14 cellular contexts compared by ENCODE assay signal in the genomic region with DNA sequence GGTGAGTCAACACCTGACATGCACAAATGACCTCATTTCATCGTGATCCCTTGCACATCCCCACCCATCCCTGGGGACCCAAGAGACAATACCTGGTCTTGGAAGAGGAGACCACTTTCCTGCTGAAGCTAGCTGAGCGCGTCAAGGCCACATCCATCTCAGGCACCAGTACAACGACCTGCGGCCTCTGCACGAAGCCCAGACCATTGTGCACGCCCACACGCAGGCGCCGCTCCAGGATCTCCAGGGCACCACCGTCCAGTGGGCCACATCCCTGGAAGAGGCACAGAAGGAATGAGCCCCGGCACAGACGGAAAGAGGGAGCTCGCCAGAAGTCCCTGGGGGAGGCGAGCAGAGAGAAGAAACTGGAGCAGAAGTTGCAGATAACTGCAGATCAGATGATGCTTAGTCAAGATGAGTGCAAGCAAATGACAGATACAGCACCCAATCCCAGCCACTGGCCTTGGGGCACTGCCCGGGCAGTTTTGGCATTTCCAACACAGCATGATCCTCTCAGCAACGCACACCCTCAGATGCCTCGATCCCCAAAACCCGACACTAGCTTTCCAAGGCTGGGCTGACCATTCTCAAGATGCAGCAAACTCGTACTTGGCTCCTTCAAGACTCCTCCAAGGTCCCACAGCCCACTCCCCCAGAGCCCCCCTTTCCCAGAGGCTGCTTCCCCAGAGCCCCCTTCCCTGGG. TPM values are rescaled to one million over a fixed set of nuclear protein-coding genes. Genes with fewer than 3 reads are reported as not detected.
DNase-seq lines count a peak whose midpoint lies in the region; ATAC-seq, FAIRE-seq and TF ChIP-seq lines count a peak whose summit lies in the region.
"Had no signal": no experiment of that assay in that cellular context is flagged by ENCODE, and none has a peak within 500 bp of the region (broad histone marks: within the 10 kb centered on the region; RNA-seq: fewer than 3 reads in every experiment).

No MANE protein-coding gene starts in this region.

- H3K27ac Mint-ChIP-seq in H9 (no peak overlapping the region), type B pancreatic cell (no peak overlapping the region), progenitor cell of endocrine pancreas (no peak overlapping the region)
- no peak overlapping the region for H3K27ac Mint-ChIP-seq in activated CD8-positive, alpha-beta memory T cell treated with anti-CD3 and anti-CD28 coated beads, Interleukin-2, amount 10 ng/mL, durations not matched to agents 7 days and 5 days
- H3K27ac Mint-ChIP-seq: IgD-negative memory B cell had no signal

- no peak for ATAC-seq in activated CD8-positive, alpha-beta memory T cell treated with anti-CD3 and anti-CD28 coated beads, Interleukin-2, amount 10 ng/mL, durations not matched to agents 7 days and 5 days
- ATAC-seq in HepG2, result no peak
- no peak for ATAC-seq in GM19328 (IDR thresholded peaks at IDR 0.05; ENCODE audit: unreplicated experiment)

- DNase-seq in H9, result peak; percentile 15
- peak; percentile 34 for DNase-seq in activated CD8-positive, alpha-beta memory T cell treated with anti-CD3 and anti-CD28 coated beads, Interleukin-2, amount 10 ng/mL, durations not matched to agents 7 days and 5 days
- DNase-seq in HepG2 (ENCODE audit: low spot score), result no peak
- DNase-seq in type B pancreatic cell (ENCODE audit: extremely low spot score, unreplicated experiment), result peak; percentile 48
- no peak for DNase-seq in activated CD4-positive, alpha-beta T cell treated with anti-CD3 and anti-CD28 coated beads, Interleukin-2, amount 50 U/mL, for 4 hours
- DNase-seq in progenitor cell of endocrine pancreas (ENCODE audit: low spot score, unreplicated experiment), result no peak
- DNase-seq: DMS 273 treated with DMSO at 0.1 percent for 48 hours, HCEC 1CT, NCI-H1436, NCI-H2081, NCI-H226, NCI-H69 had no signal

- CTCF ChIA-PET in activated CD8-positive, alpha-beta memory T cell treated with anti-CD3 and anti-CD28 coated beads, Interleukin-2, amount 10 ng/mL, durations not matched to agents 7 days and 5 days (lab: Charles Lee), result no interaction called here
- CTCF ChIA-PET in HepG2 (lab: Yijun Ruan, JAX; ENCODE audit: low intra/inter-chr PET ratio, low total read pairs), result no interaction called here

- no peak overlapping the region for H2AK5ac ChIP-seq in H9 (ENCODE audit: insufficient read length, low read length)

- H3K9me3 ChIP-seq in H9 (ENCODE audit: control insufficient read depth, low read depth, low read length), result no peaks in the 10 kb centered on the region
- no peaks in the 10 kb centered on the region for H3K9me3 ChIP-seq in HepG2 (ENCODE audit: low read length)

- TF ChIP-seq POLR2A in HepG2 (IDR thresholded peaks at IDR 0.05; ENCODE audit: insufficient read depth in 1 of 2, low read depth in 2 of 2, low read length in 2 of 2), result no peak

- H3K9me3 Mint-ChIP-seq in H9, result no peaks in the 10 kb centered on the region
- no peaks in the 10 kb centered on the region for H3K9me3 Mint-ChIP-seq in activated CD8-positive, alpha-beta memory T cell treated with anti-CD3 and anti-CD28 coated beads, Interleukin-2, amount 10 ng/mL, durations not matched to agents 7 days and 5 days (ENCODE audit: low read depth)
- no peaks in the 10 kb centered on the region for H3K9me3 Mint-ChIP-seq in type B pancreatic cell
- no peaks in the 10 kb centered on the region for H3K9me3 Mint-ChIP-seq in progenitor cell of endocrine pancreas (ENCODE audit: low read depth)
- H3K9me3 Mint-ChIP-seq: IgD-negative memory B cell had no signal

- no CpG with 5 or more reads among the region's 20 CpGs for WGBS in H9 (ENCODE audit: extremely low coverage, insufficient read length, low lambda C conversion rate)
- 98% methylated on average over 17 of the region's 20 CpGs for WGBS in HepG2 (ENCODE audit: low lambda C conversion rate)

- H3K4me2 ChIP-seq in H9 (ENCODE audit: insufficient read depth, insufficient read length, low read length) (no peak overlapping the region), HepG2 (ENCODE audit: low read depth, low read length) (no peak overlapping the region)

- no peak overlapping the region for H3T11ph ChIP-seq in H9 (ENCODE audit: low read length)

- no peak overlapping the region for H2BK15ac ChIP-seq in H9 (ENCODE audit: low read depth, low read length)

- no peaks in the 10 kb centered on the region for H3K79me1 ChIP-seq in H9 (ENCODE audit: insufficient read depth, low read depth, low read length, poor library complexity, severe bottlenecking)

- H3K14ac ChIP-seq in H9 (ENCODE audit: insufficient read depth, low read length), result no peak overlapping the region

- H3K56ac ChIP-seq in H9 (ENCODE audit: insufficient read length, low read depth, low read length), result no peak overlapping the region

- H2BK5ac ChIP-seq in H9 (ENCODE audit: insufficient read length, low read length), result no peak overlapping the region

- no peak for FAIRE-seq in HepG2 (lab: Jason Lieb, UNC)

- TF ChIP-seq EP300 in HepG2 (IDR thresholded peaks at IDR 0.05; ENCODE audit: low read depth in 2 of 2, low read length in 2 of 2) (no peak), HepG2 (CRISPR knock-in tag; IDR thresholded peaks at IDR 0.05; ENCODE audit: borderline replicate concordance) (no peak)

- intact Hi-C loops in HepG2 (cut with micrococcal nuclease; ENCODE audit: unreplicated experiment), result no loop called here

- no peak overlapping the region for H3K23ac ChIP-seq in H9 (ENCODE audit: insufficient read length, low read depth, low read length)

- H3K79me2 ChIP-seq in H9 (ENCODE audit: insufficient read depth, low read length) (no peaks in the 10 kb centered on the region), HepG2 (ENCODE audit: insufficient read depth, low read length) (peaks cover 4% of the 10 kb centered on the region)

- no peak overlapping the region for H2BK12ac ChIP-seq in H9 (ENCODE audit: insufficient read length, low read depth, low read length)

- H3K36me3 Mint-ChIP-seq in H9 (ENCODE audit: insufficient read depth in 1 of 3, low read depth in 3 of 3) (peaks cover 13 to 26% (median 21%) of the 10 kb centered on the region in 3 experiments; a peak in 6 of 7 replicates), type B pancreatic cell (peaks cover 17% of the 10 kb centered on the region), progenitor cell of endocrine pancreas (ENCODE audit: insufficient read depth) (peaks cover 17% of the 10 kb centered on the region)
- peaks cover 5% of the 10 kb centered on the region for H3K36me3 Mint-ChIP-seq in activated CD8-positive, alpha-beta memory T cell treated with anti-CD3 and anti-CD28 coated beads, Interleukin-2, amount 10 ng/mL, durations not matched to agents 7 days and 5 days

- POLR2A ChIA-PET in HepG2 (lab: Yijun Ruan, JAX), result interaction anchor here (0.6 to 2.6 kb wide), 2 partner anchors 15 to 56 kb away, joined by 4 to 15 read pairs; no protein-coding TSS in a partner anchor

- H2AFZ ChIP-seq in H9 (ENCODE audit: low read length) (no peak overlapping the region), HepG2 (ENCODE audit: low read length) (no peak overlapping the region)

- BruUV-seq in HepG2 (replicated peaks; lab: Mats Ljungman, UMichigan), result no TSS peak

- H4K8ac ChIP-seq in H9 (replicated peaks; ENCODE audit: insufficient read length, low read depth, low read length), result no peak overlapping the region

- no peak overlapping the region for H2BK20ac ChIP-seq in H9 (ENCODE audit: low read depth, low read length, poor library complexity, severe bottlenecking)

- H4K91ac ChIP-seq in H9 (ENCODE audit: insufficient read length, low read depth, low read length), result no peak overlapping the region

- H4K20me1 ChIP-seq in H9 (ENCODE audit: control insufficient read depth, insufficient read depth, insufficient read length) (no peaks in the 10 kb centered on the region), HepG2 (ENCODE audit: insufficient read depth, low read length) (no peaks in the 10 kb centered on the region)

- H3K4me1 ChIP-seq in H9 (ENCODE audit: insufficient read depth, low read length), result no peaks in the 10 kb centered on the region
- peaks cover 31% of the 10 kb centered on the region for H3K4me1 ChIP-seq in HepG2 (ENCODE audit: insufficient read depth, low read length)

- H3K4me1 Mint-ChIP-seq in H9 (no peaks in the 10 kb centered on the region), type B pancreatic cell (ENCODE audit: unreplicated experiment) (no peaks in the 10 kb centered on the region), progenitor cell of endocrine pancreas (ENCODE audit: low read depth) (no peaks in the 10 kb centered on the region)
- no peaks in the 10 kb centered on the region for H3K4me1 Mint-ChIP-seq in activated CD8-positive, alpha-beta memory T cell treated with anti-CD3 and anti-CD28 coated beads, Interleukin-2, amount 10 ng/mL, durations not matched to agents 7 days and 5 days

- H3K36me3 ChIP-seq in HepG2 (replicated peaks in 1 of 2; ENCODE audit: control insufficient read depth in 1 of 2, insufficient read depth in 2 of 2, low read length in 2 of 2), result peaks cover 1 to 37% of the 10 kb centered on the region in 2 experiments; a peak in 4 of 5 replicates

- H3K27ac ChIP-seq in H9 (ENCODE audit: insufficient read length, low read depth, low read length) (no peak overlapping the region), HepG2 (ENCODE audit: extremely low read length, insufficient read depth, low read length) (peak overlapping the region; percentile 82)

- H2BK120ac ChIP-seq in H9 (ENCODE audit: low read depth, low read length, poor library complexity, severe bottlenecking), result no peak overlapping the region

- H3K18ac ChIP-seq in H9 (ENCODE audit: insufficient read length, low read depth, low read length), result no peak overlapping the region

- TF ChIP-seq CTCF in H9 (conservative IDR thresholded peaks at IDR 0.05), result no peak
- no peak for TF ChIP-seq CTCF in HepG2 (CRISPR knock-in tag; IDR thresholded peaks at IDR 0.05)
- no peak for TF ChIP-seq CTCF in type B pancreatic cell (conservative IDR thresholded peaks at IDR 0.05)
- TF ChIP-seq CTCF in progenitor cell of endocrine pancreas (IDR thresholded peaks at IDR 0.05; ENCODE audit: unreplicated experiment), result no peak

- no peak overlapping the region for H4K5ac ChIP-seq in H9 (ENCODE audit: insufficient read length, low read depth, low read length)

- in situ Hi-C loops in HepG2 (cut with HindIII; ENCODE audit: extremely low pct_ligation_motif_present, low pct_unique_long_range_greater_than_20kb), result no loop called here

- no peak for TF ChIP-seq RAD21 in HepG2 (CRISPR knock-in tag; IDR thresholded peaks at IDR 0.05)

- H3K27me3 ChIP-seq in H9 (ENCODE audit: insufficient read depth, low read length), result no peaks in the 10 kb centered on the region
- no peaks in the 10 kb centered on the region for H3K27me3 ChIP-seq in HepG2 (ENCODE audit: control insufficient read depth in 1 of 2, insufficient read depth in 2 of 2, low read length in 2 of 2)

- H3K9ac ChIP-seq in H9 (ENCODE audit: extremely low read depth, insufficient read length, low read length) (no peak overlapping the region), HepG2 (ENCODE audit: insufficient read depth, low read depth, low read length) (no peak overlapping the region)

- H3K4me3 Mint-ChIP-seq in H9 (no peak overlapping the region), type B pancreatic cell (no peak overlapping the region), progenitor cell of endocrine pancreas (ENCODE audit: low read depth) (no peak overlapping the region)
- H3K4me3 Mint-ChIP-seq in activated CD8-positive, alpha-beta memory T cell treated with anti-CD3 and anti-CD28 coated beads, Interleukin-2, amount 10 ng/mL, durations not matched to agents 7 days and 5 days, result no peak overlapping the region
- H3K4me3 Mint-ChIP-seq: IgD-negative memory B cell had no signal

- H3K23me2 ChIP-seq in H9 (ENCODE audit: insufficient read length, low read depth, low read length, poor library complexity, severe bottlenecking), result peaks cover 4% of the 10 kb centered on the region

- H3K4ac ChIP-seq in H9 (ENCODE audit: low read depth, low read length), result no peak overlapping the region

- H3K27me3 Mint-ChIP-seq in H9 (ENCODE audit: low read depth) (no peaks in the 10 kb centered on the region), type B pancreatic cell (no peaks in the 10 kb centered on the region), progenitor cell of endocrine pancreas (no peaks in the 10 kb centered on the region)
- no peaks in the 10 kb centered on the region for H3K27me3 Mint-ChIP-seq in activated CD8-positive, alpha-beta memory T cell treated with anti-CD3 and anti-CD28 coated beads, Interleukin-2, amount 10 ng/mL, durations not matched to agents 7 days and 5 days

- H3K4me3 ChIP-seq in HepG2 (replicated peaks in 1 of 3; ENCODE audit: insufficient read depth in 1 of 3, low read depth in 2 of 3, low read length in 3 of 3), result no peak overlapping the region

RNA-seq across cellular contexts. Expression of a gene that starts 44.1 kb away (rescaled TPM):
- 14.3 and 17.6 TPM in 2 replicates for total RNA-seq in H9 (2021)
- total RNA-seq in activated CD8-positive, alpha-beta memory T cell treated with anti-CD3 and anti-CD28 coated beads, Interleukin-2, amount 10 ng/mL, durations not matched to agents 7 days and 5 days, result 10 to 100 TPM; 15.4 to 20.3 TPM
- total RNA-seq in HepG2 (2016; rRNA removed; fragmentation: Illumina TruSeq; extraction: Trizol), result 5.7 and 6.8 TPM in 2 replicates
- 14.2 and 15.4 TPM in 2 replicates for total RNA-seq in HepG2 (2016; cell fraction: cytosol; rRNA removed; fragmentation: Illumina TruSeq; extraction: Trizol; ENCODE audit: low read depth)
- total RNA-seq in HepG2 (2016; cell fraction: insoluble cytoplasmic fraction; rRNA removed; fragmentation: Illumina TruSeq; extraction: Trizol), result 4.1 and 7.4 TPM in 2 replicates
- 8.5 and 9.7 TPM in 2 replicates for total RNA-seq in HepG2 (2016; cell fraction: membrane; rRNA removed; fragmentation: Illumina TruSeq; extraction: Trizol)
- total RNA-seq in HepG2 (2016; cell fraction: nucleus; rRNA removed; fragmentation: Illumina TruSeq; extraction: Trizol), result 10.3 and 12.7 TPM in 2 replicates
- 4.4 and 4.8 TPM in 2 replicates for polyA plus RNA-seq in HepG2 (2011; rRNA removed)
- polyA plus RNA-seq in HepG2 (2011; cell fraction: cytosol; rRNA removed), result 1.9 and 3.0 TPM in 2 replicates
- 40.2 and 52.1 TPM in 2 replicates for polyA plus RNA-seq in HepG2 (2011; cell fraction: nucleus; rRNA removed)
- 4.8 and 5.9 TPM in 2 replicates for polyA plus RNA-seq in HepG2 (2012)
- polyA plus RNA-seq in HepG2 (2016; cell fraction: cytosol; fragmentation: Illumina TruSeq; extraction: Trizol; ENCODE audit: low read depth), result 0.46 and 0.69 TPM in 2 replicates
- 4.0 and 5.3 TPM in 2 replicates for polyA plus RNA-seq in HepG2 (2016; cell fraction: insoluble cytoplasmic fraction; fragmentation: Illumina TruSeq; extraction: Trizol; ENCODE audit: low read depth)
- polyA plus RNA-seq in HepG2 (2016; cell fraction: membrane; fragmentation: Illumina TruSeq; extraction: Trizol; ENCODE audit: low read depth), result 1.4 and 1.6 TPM in 2 replicates
- polyA plus RNA-seq in HepG2 (2016; cell fraction: nucleus; fragmentation: Illumina TruSeq; extraction: Trizol; ENCODE audit: insufficient read depth, low read depth), result 30.1 and 30.8 TPM in 2 replicates
- 13.1 TPM in 2 replicates for polyA minus RNA-seq in HepG2 (2011; rRNA and poly(A)+ RNA removed; ENCODE audit: low replicate concordance)
- polyA minus RNA-seq in HepG2 (2011; cell fraction: cytosol; rRNA and poly(A)+ RNA removed), result 4.6 and 4.9 TPM in 2 replicates
- 14.7 and 15.8 TPM in 2 replicates for polyA minus RNA-seq in HepG2 (2011; cell fraction: nucleus; rRNA and poly(A)+ RNA removed)
- total RNA-seq in type B pancreatic cell (ENCODE audit: low replicate concordance), result 10.3 and 21.7 TPM in 2 replicates
- total RNA-seq in progenitor cell of endocrine pancreas, result 26.6 and 29.9 TPM in 2 replicates

Comparison
In these comparisons a context has a peak if more than half of its experiments do, and no peak if none do; other contexts are left out.
1. DNase-seq: peak in H9 (single experiment), activated CD8-positive, alpha-beta memory T cell treated with anti-CD3 and anti-CD28 coated beads, Interleukin-2, amount 10 ng/mL, durations not matched to agents 7 days and 5 days (single experiment) and type B pancreatic cell (single experiment); none in HepG2 (single experiment), activated CD4-positive, alpha-beta T cell treated with anti-CD3 and anti-CD28 coated beads, Interleukin-2, amount 50 U/mL, for 4 hours (0 of 2) and progenitor cell of endocrine pancreas (single experiment).